ENCODE assay signal across 1 cellular context in the genomic region with DNA sequence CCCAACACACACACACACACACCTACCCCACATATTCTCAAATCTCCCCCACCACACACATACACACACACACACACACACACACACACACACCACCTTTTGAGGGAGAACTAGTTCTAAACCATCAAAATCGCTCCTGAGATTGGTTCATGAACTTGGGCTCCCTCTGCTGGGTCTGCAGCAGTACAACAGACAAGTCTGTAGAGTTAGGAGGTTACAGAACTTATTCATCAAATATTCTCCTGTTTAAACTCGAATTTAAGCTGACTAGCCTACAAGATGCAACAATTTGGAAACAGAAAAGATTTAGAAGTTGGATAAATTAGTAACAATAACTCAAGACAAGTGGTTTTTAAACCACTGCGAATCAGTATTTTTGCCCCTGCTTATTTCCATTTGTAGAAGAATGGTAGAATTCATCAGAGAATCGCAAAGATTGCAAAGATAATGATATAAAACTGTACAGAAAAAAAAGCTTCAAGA.
TF ChIP-seq lines count a peak whose summit lies in the region.

No MANE protein-coding gene starts in this region.

TF ChIP-seq in K562, 482 proteins besides CTCF, POLR2A, EP300 and RAD21 (continued from another document):
- TF ChIP-seq, protein P1, sequence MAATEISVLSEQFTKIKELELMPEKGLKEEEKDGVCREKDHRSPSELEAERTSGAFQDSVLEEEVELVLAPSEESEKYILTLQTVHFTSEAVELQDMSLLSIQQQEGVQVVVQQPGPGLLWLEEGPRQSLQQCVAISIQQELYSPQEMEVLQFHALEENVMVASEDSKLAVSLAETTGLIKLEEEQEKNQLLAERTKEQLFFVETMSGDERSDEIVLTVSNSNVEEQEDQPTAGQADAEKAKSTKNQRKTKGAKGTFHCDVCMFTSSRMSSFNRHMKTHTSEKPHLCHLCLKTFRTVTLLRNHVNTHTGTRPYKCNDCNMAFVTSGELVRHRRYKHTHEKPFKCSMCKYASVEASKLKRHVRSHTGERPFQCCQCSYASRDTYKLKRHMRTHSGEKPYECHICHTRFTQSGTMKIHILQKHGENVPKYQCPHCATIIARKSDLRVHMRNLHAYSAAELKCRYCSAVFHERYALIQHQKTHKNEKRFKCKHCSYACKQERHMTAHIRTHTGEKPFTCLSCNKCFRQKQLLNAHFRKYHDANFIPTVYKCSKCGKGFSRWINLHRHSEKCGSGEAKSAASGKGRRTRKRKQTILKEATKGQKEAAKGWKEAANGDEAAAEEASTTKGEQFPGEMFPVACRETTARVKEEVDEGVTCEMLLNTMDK (IDR thresholded peaks at IDR 0.05; ENCODE audit: borderline replicate concordance, insufficient read depth, low read depth, low read length, poor library complexity, severe bottlenecking) = peak; percentile 36
- TF ChIP-seq SAFB2 (IDR thresholded peaks at IDR 0.05; ENCODE audit: borderline replicate concordance, low read depth, low read length, severe bottlenecking) (no peak), GABPB2 (CRISPR knock-in tag; conservative IDR thresholded peaks at IDR 0.05) (no peak), MCM3 (IDR thresholded peaks at IDR 0.05) (no peak; the same call in 1 of the 2 replicates), BCOR (IDR thresholded peaks at IDR 0.05) (peak; percentile 30; the same call in 1 of the 2 replicates), ZNF408 (CRISPR knock-in tag; IDR thresholded peaks at IDR 0.05; ENCODE audit: low read depth) (no peak), ZNF24 (IDR thresholded peaks at IDR 0.05) (no peak), POLR2AphosphoS2 (IDR thresholded peaks at IDR 0.05; ENCODE audit: low read length) (no peak), RUNX1 (IDR thresholded peaks at IDR 0.05; ENCODE audit: low read depth) (no peak), NBN (IDR thresholded peaks at IDR 0.05; ENCODE audit: low read depth) (no peak), EHMT2 (IDR thresholded peaks at IDR 0.05) (0 out of 2 replicates have a peak, but pooled peaks have one; percentile 34), ZNF668 (CRISPR knock-in tag; IDR thresholded peaks at IDR 0.05) (no peak), TSC22D4 (tag; IDR thresholded peaks at IDR 0.05) (no peak), LCOR (CRISPR knock-in tag; IDR thresholded peaks at IDR 0.05) (no peak), OTX1 (CRISPR knock-in tag; IDR thresholded peaks at IDR 0.05) (peak; percentile 76; the same call in 1 of the 2 replicates), ZNF41 (CRISPR knock-in tag; conservative IDR thresholded peaks at IDR 0.05) (no peak), CREBBP (IDR thresholded peaks at IDR 0.05; ENCODE audit: low read depth, low read length) (no peak), HDAC3 (IDR thresholded peaks at IDR 0.05; ENCODE audit: borderline replicate concordance, partially characterized antibody) (no peak), ZZZ3 (IDR thresholded peaks at IDR 0.05) (no peak)
- TF ChIP-seq, protein P2, sequence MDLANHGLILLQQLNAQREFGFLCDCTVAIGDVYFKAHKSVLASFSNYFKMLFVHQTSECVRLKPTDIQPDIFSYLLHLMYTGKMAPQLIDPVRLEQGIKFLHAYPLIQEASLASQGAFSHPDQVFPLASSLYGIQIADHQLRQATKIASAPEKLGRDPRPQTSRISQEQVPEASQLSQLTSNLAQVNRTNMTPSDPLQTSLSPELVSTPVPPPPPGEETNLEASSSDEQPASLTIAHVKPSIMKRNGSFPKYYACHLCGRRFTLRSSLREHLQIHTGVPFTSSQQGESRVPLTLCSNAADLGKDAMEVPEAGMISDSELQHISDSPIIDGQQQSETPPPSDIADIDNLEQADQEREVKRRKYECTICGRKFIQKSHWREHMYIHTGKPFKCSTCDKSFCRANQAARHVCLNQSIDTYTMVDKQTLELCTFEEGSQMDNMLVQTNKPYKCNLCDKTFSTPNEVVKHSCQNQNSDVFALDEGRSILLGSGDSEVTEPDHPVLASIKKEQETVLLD (IDR thresholded peaks at IDR 0.05) = no peak
- TF ChIP-seq, protein P3, sequence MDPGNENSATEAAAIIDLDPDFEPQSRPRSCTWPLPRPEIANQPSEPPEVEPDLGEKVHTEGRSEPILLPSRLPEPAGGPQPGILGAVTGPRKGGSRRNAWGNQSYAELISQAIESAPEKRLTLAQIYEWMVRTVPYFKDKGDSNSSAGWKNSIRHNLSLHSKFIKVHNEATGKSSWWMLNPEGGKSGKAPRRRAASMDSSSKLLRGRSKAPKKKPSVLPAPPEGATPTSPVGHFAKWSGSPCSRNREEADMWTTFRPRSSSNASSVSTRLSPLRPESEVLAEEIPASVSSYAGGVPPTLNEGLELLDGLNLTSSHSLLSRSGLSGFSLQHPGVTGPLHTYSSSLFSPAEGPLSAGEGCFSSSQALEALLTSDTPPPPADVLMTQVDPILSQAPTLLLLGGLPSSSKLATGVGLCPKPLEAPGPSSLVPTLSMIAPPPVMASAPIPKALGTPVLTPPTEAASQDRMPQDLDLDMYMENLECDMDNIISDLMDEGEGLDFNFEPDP (CRISPR knock-in tag; IDR thresholded peaks at IDR 0.05) = no peak
- TF ChIP-seq, protein P4, sequence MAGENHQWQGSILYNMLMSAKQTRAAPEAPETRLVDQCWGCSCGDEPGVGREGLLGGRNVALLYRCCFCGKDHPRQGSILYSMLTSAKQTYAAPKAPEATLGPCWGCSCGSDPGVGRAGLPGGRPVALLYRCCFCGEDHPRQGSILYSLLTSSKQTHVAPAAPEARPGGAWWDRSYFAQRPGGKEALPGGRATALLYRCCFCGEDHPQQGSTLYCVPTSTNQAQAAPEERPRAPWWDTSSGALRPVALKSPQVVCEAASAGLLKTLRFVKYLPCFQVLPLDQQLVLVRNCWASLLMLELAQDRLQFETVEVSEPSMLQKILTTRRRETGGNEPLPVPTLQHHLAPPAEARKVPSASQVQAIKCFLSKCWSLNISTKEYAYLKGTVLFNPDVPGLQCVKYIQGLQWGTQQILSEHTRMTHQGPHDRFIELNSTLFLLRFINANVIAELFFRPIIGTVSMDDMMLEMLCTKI (IDR thresholded peaks at IDR 0.05; ENCODE audit: partially characterized antibody) = no peak
- TF ChIP-seq, protein P5, sequence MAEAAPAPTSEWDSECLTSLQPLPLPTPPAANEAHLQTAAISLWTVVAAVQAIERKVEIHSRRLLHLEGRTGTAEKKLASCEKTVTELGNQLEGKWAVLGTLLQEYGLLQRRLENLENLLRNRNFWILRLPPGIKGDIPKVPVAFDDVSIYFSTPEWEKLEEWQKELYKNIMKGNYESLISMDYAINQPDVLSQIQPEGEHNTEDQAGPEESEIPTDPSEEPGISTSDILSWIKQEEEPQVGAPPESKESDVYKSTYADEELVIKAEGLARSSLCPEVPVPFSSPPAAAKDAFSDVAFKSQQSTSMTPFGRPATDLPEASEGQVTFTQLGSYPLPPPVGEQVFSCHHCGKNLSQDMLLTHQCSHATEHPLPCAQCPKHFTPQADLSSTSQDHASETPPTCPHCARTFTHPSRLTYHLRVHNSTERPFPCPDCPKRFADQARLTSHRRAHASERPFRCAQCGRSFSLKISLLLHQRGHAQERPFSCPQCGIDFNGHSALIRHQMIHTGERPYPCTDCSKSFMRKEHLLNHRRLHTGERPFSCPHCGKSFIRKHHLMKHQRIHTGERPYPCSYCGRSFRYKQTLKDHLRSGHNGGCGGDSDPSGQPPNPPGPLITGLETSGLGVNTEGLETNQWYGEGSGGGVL (CRISPR knock-in tag; IDR thresholded peaks at IDR 0.05) = no peak
